In genomic region chr3:71721721-71722157, GRCh38 we compare ENCODE assay signal across 17 cellular contexts. TPM values are rescaled to one million over a fixed set of nuclear protein-coding genes. Genes with fewer than 3 reads are reported as not detected.
DNase-seq lines count a peak whose midpoint lies in the region; ATAC-seq and TF ChIP-seq lines count a peak whose summit lies in the region.
"Had no signal": no experiment of that assay in that cellular context is flagged by ENCODE, and none has a peak within 500 bp of the region (broad histone marks: within the 10 kb centered on the region; RNA-seq: fewer than 3 reads in every experiment).

No MANE protein-coding gene starts in this region.

- H3K27ac Mint-ChIP-seq in CD8-positive, alpha-beta memory T cell = peak overlapping the region; percentile 87 to 99 (median 94)
- peak overlapping the region; percentile 92 for H3K27ac Mint-ChIP-seq in T-helper 1 cell treated with Interleukin-12 subunit alpha and Interleukin-12 subunit beta and Interleukin-4 antibody, amounts not matched to agents 30 μg/mL and 1 μg/mL, for 36 hours
- H3K27ac Mint-ChIP-seq in activated T-helper 17 cell treated with anti-CD3 and anti-CD28 coated beads, Interleukin-2, amount 50 U/mL, for 72 hours = peak overlapping the region; percentile 94
- H3K27ac Mint-ChIP-seq in natural killer cell treated with Interleukin-12 subunit alpha and Interleukin-12 subunit beta and Interleukin-15 and Interleukin-18, amount 100 ng/mL, for 72 hours = peak overlapping the region; percentile 88 to 95
- H3K27ac Mint-ChIP-seq: brain had no signal

- DNase-seq in CD8-positive, alpha-beta memory T cell = peak in 4 of 5 donors; percentile 13 to 61 (median 46)
- no peak for DNase-seq in natural killer cell treated with Interleukin-12 subunit alpha and Interleukin-12 subunit beta and Interleukin-15 and Interleukin-18, amount 100 ng/mL, for 72 hours (ENCODE audit: low spot score)
- DNase-seq in SKM-1 (lab: John Stamatoyannopoulos, UW; ENCODE audit: unreplicated experiment) = no peak
- no peak for DNase-seq in 8988T
- DNase-seq in psoas muscle = no peak
- DNase-seq in ecto neural progenitor cell (ENCODE audit: low spot score) = no peak
- DNase-seq: IMR-90, kidney glomerular epithelial cell, NCI-H1417, NCI-H226, SJCRH30 had no signal

- H3K27me3 Mint-ChIP-seq in CD8-positive, alpha-beta memory T cell = peaks cover 0 to 1% of the 10 kb centered on the region in 2 donors
- no peaks in the 10 kb centered on the region for H3K27me3 Mint-ChIP-seq in T-helper 1 cell treated with Interleukin-12 subunit alpha and Interleukin-12 subunit beta and Interleukin-4 antibody, amounts not matched to agents 30 μg/mL and 1 μg/mL, for 36 hours (ENCODE audit: low read depth)
- H3K27me3 Mint-ChIP-seq in activated T-helper 17 cell treated with anti-CD3 and anti-CD28 coated beads, Interleukin-2, amount 50 U/mL, for 72 hours = no peaks in the 10 kb centered on the region
- no peaks in the 10 kb centered on the region for H3K27me3 Mint-ChIP-seq in natural killer cell treated with Interleukin-12 subunit alpha and Interleukin-12 subunit beta and Interleukin-15 and Interleukin-18, amount 100 ng/mL, for 72 hours

- POLR2A ChIA-PET in CD8-positive, alpha-beta memory T cell (lab: Charles Lee) = interaction anchor here (0.5 kb wide), 1 partner anchor 179 kb away, joined by 3 read pairs; no protein-coding TSS in a partner anchor

- no peaks in the 10 kb centered on the region for H3K9me3 ChIP-seq in CD8-positive, alpha-beta memory T cell (ENCODE audit: low read length)
- H3K9me3 ChIP-seq in psoas muscle = no peaks in the 10 kb centered on the region
- H3K9me3 ChIP-seq: BLaER1 treated with 17β-estradiol and CSF1 and Interleukin-3, amounts not matched to agents 10 nM and 100 nM; SJCRH30 had no signal

- peaks cover 79 to 89% (median 86%) of the 10 kb centered on the region in 3 donors for H3K4me1 Mint-ChIP-seq in CD8-positive, alpha-beta memory T cell
- H3K4me1 Mint-ChIP-seq in T-helper 1 cell treated with Interleukin-12 subunit alpha and Interleukin-12 subunit beta and Interleukin-4 antibody, amounts not matched to agents 30 μg/mL and 1 μg/mL, for 36 hours (ENCODE audit: low read depth) = peaks cover 65% of the 10 kb centered on the region
- H3K4me1 Mint-ChIP-seq in activated T-helper 17 cell treated with anti-CD3 and anti-CD28 coated beads, Interleukin-2, amount 50 U/mL, for 72 hours = peaks cover 70% of the 10 kb centered on the region
- peaks cover 70 to 81% of the 10 kb centered on the region in 2 donors for H3K4me1 Mint-ChIP-seq in natural killer cell treated with Interleukin-12 subunit alpha and Interleukin-12 subunit beta and Interleukin-15 and Interleukin-18, amount 100 ng/mL, for 72 hours (ENCODE audit: low read depth in 2 of 2)

- intact Hi-C loops in psoas muscle (cut with DNase I) = loop anchor here (10.0 kb wide), 2 partner anchors 1103 to 1363 kb away; no protein-coding TSS in a partner anchor

- peak overlapping the region; percentile 55 for H3K4me3 ChIP-seq in CD8-positive, alpha-beta memory T cell (ENCODE audit: low read length)
- H3K4me3 ChIP-seq in psoas muscle = no peak overlapping the region
- H3K4me3 ChIP-seq: BLaER1 treated with 17β-estradiol and CSF1 and Interleukin-3, amounts not matched to agents 10 nM and 100 nM; hepatocyte; SJCRH30; smooth muscle cell had no signal

- H3K9me3 Mint-ChIP-seq in CD8-positive, alpha-beta memory T cell = no peaks in the 10 kb centered on the region
- H3K9me3 Mint-ChIP-seq in T-helper 1 cell treated with Interleukin-12 subunit alpha and Interleukin-12 subunit beta and Interleukin-4 antibody, amounts not matched to agents 30 μg/mL and 1 μg/mL, for 36 hours = no peaks in the 10 kb centered on the region
- no peaks in the 10 kb centered on the region for H3K9me3 Mint-ChIP-seq in activated T-helper 17 cell treated with anti-CD3 and anti-CD28 coated beads, Interleukin-2, amount 50 U/mL, for 72 hours
- H3K9me3 Mint-ChIP-seq in natural killer cell treated with Interleukin-12 subunit alpha and Interleukin-12 subunit beta and Interleukin-15 and Interleukin-18, amount 100 ng/mL, for 72 hours = no peaks in the 10 kb centered on the region
- H3K9me3 Mint-ChIP-seq: brain had no signal

- H3K4me1 ChIP-seq in CD8-positive, alpha-beta memory T cell (ENCODE audit: insufficient read depth, low read length) = peaks cover 81% of the 10 kb centered on the region
- peaks cover 15% of the 10 kb centered on the region for H3K4me1 ChIP-seq in psoas muscle
- H3K4me1 ChIP-seq: SJCRH30 had no signal

- H3K36me3 Mint-ChIP-seq in CD8-positive, alpha-beta memory T cell = peaks cover 0 to 32% (median 12%) of the 10 kb centered on the region in 3 donors
- peaks cover 32% of the 10 kb centered on the region for H3K36me3 Mint-ChIP-seq in T-helper 1 cell treated with Interleukin-12 subunit alpha and Interleukin-12 subunit beta and Interleukin-4 antibody, amounts not matched to agents 30 μg/mL and 1 μg/mL, for 36 hours (ENCODE audit: low read depth)
- H3K36me3 Mint-ChIP-seq in activated T-helper 17 cell treated with anti-CD3 and anti-CD28 coated beads, Interleukin-2, amount 50 U/mL, for 72 hours (ENCODE audit: low read depth) = peaks cover 9% of the 10 kb centered on the region
- H3K36me3 Mint-ChIP-seq in natural killer cell treated with Interleukin-12 subunit alpha and Interleukin-12 subunit beta and Interleukin-15 and Interleukin-18, amount 100 ng/mL, for 72 hours = peaks cover 9% of the 10 kb centered on the region

- peak overlapping the region; percentile 79 to 98 (median 90) for H3K4me3 Mint-ChIP-seq in CD8-positive, alpha-beta memory T cell
- H3K4me3 Mint-ChIP-seq in T-helper 1 cell treated with Interleukin-12 subunit alpha and Interleukin-12 subunit beta and Interleukin-4 antibody, amounts not matched to agents 30 μg/mL and 1 μg/mL, for 36 hours = peak overlapping the region; percentile 71
- H3K4me3 Mint-ChIP-seq in activated T-helper 17 cell treated with anti-CD3 and anti-CD28 coated beads, Interleukin-2, amount 50 U/mL, for 72 hours = peak overlapping the region; percentile 87
- H3K4me3 Mint-ChIP-seq in natural killer cell treated with Interleukin-12 subunit alpha and Interleukin-12 subunit beta and Interleukin-15 and Interleukin-18, amount 100 ng/mL, for 72 hours = peak overlapping the region; percentile 78

- no peak for TF ChIP-seq CTCF in psoas muscle (IDR thresholded peaks at IDR 0.05)

- H3K36me3 ChIP-seq in CD8-positive, alpha-beta memory T cell (ENCODE audit: insufficient read depth, low read length) = no peaks in the 10 kb centered on the region
- H3K36me3 ChIP-seq in psoas muscle (ENCODE audit: insufficient read depth in 1 of 2, low read depth in 1 of 2) = no peaks in the 10 kb centered on the region
- H3K36me3 ChIP-seq: BLaER1 treated with 17β-estradiol and CSF1 and Interleukin-3, amounts not matched to agents 10 nM and 100 nM; SJCRH30 had no signal

- no peaks in the 10 kb centered on the region for H3K27me3 ChIP-seq in CD8-positive, alpha-beta memory T cell (ENCODE audit: insufficient read depth, low read length, poor library complexity, severe bottlenecking)
- H3K27me3 ChIP-seq in psoas muscle (ENCODE audit: insufficient read depth in 3 of 3, low read length in 2 of 3) = no peaks in the 10 kb centered on the region
- H3K27me3 ChIP-seq: SJCRH30 had no signal

- CTCF ChIA-PET in CD8-positive, alpha-beta memory T cell (lab: Charles Lee) = interaction anchor here (2.2 to 2.8 kb wide), 2 partner anchors 8 to 137 kb away, joined by 5 to 18 read pairs; no protein-coding TSS in a partner anchor

- peak; percentile 16 for ATAC-seq in activated T-helper 17 cell treated with anti-CD3 and anti-CD28 coated beads, Interleukin-2, amount 50 U/mL, for 72 hours (replicated peaks)
- ATAC-seq in natural killer cell treated with Interleukin-12 subunit alpha and Interleukin-12 subunit beta and Interleukin-15 and Interleukin-18, amount 100 ng/mL, for 72 hours = peak; percentile 48 to 61
- ATAC-seq in psoas muscle = no peak

- WGBS in psoas muscle, 3 donors = 83 to 87% (median 86%) methylated on average over 6 of the region's 6 CpGs

- peak overlapping the region; percentile 48 for H3K27ac ChIP-seq in CD8-positive, alpha-beta memory T cell (ENCODE audit: low read depth, low read length)
- H3K27ac ChIP-seq in psoas muscle = no peak overlapping the region
- H3K27ac ChIP-seq: BLaER1 treated with 17β-estradiol and CSF1 and Interleukin-3, amounts not matched to agents 10 nM and 100 nM; hepatocyte; SJCRH30 had no signal

RNA-seq across cellular contexts. Expression of gene EIF4E3, which starts 3.5 kb away (rescaled TPM):
- total RNA-seq in CD8-positive, alpha-beta memory T cell = 10 to 100 TPM; 22.2 to 24.1 TPM
- 50.5 TPM for polyA plus RNA-seq in CD8-positive, alpha-beta memory T cell
- 10 to 100 TPM; 25.3 to 27.4 TPM for total RNA-seq in activated T-helper 17 cell treated with anti-CD3 and anti-CD28 coated beads, Interleukin-2, amount 50 U/mL, for 72 hours
- 10 to 100 TPM; 20.4 to 24.0 TPM for total RNA-seq in natural killer cell treated with Interleukin-12 subunit alpha and Interleukin-12 subunit beta and Interleukin-15 and Interleukin-18, amount 100 ng/mL, for 72 hours
- total RNA-seq in psoas muscle = 10 to 100 TPM; 38.5 to 57.3 (median 49.8) TPM
- 10 to 100 TPM; 10.3 to 60.1 (median 25.1) TPM for polyA plus RNA-seq in psoas muscle

RNA-seq across cellular contexts. Expression of gene GPR27, which starts 31.9 kb away (rescaled TPM):
- total RNA-seq in CD8-positive, alpha-beta memory T cell = 1 to 10 TPM; 2.3 to 2.6 TPM
- polyA plus RNA-seq in CD8-positive, alpha-beta memory T cell = 1.8 TPM
- total RNA-seq in activated T-helper 17 cell treated with anti-CD3 and anti-CD28 coated beads, Interleukin-2, amount 50 U/mL, for 72 hours = 1 to 10 TPM in 1 of 2 donors, under 1 TPM in 1; 0.32 to 2.5 TPM
- 1 to 10 TPM in 1 of 2 donors, not detected in 1; 4.5 TPM for total RNA-seq in natural killer cell treated with Interleukin-12 subunit alpha and Interleukin-12 subunit beta and Interleukin-15 and Interleukin-18, amount 100 ng/mL, for 72 hours
- total RNA-seq in psoas muscle = 1 to 10 TPM in 2 of 4 donors, under 1 TPM in 2; 0.93 to 1.2 (median 1.0) TPM
- polyA plus RNA-seq in psoas muscle = under 1 TPM; 0.03 to 0.21 (median 0.10) TPM
- total RNA-seq: IMR-90, SJCRH30 had no signal
- polyA plus RNA-seq: IMR-90 had no signal

Comparison
In these comparisons a context has a peak if more than half of its experiments do, and no peak if none do; other contexts are left out.
1. DNase-seq: peak in CD8-positive, alpha-beta memory T cell (4 of 5); none in natural killer cell treated with Interleukin-12 subunit alpha and Interleukin-12 subunit beta and Interleukin-15 and Interleukin-18, amount 100 ng/mL, for 72 hours (single experiment), SKM-1 (single experiment), 8988T (single experiment), psoas muscle (0 of 2) and ecto neural progenitor cell (single experiment).
2. ATAC-seq: peak in activated T-helper 17 cell treated with anti-CD3 and anti-CD28 coated beads, Interleukin-2, amount 50 U/mL, for 72 hours (single experiment) and natural killer cell treated with Interleukin-12 subunit alpha and Interleukin-12 subunit beta and Interleukin-15 and Interleukin-18, amount 100 ng/mL, for 72 hours (2 of 2); none in psoas muscle (0 of 4).
3. Peak in every context shown above with its lines, with median percentiles within 50 percentile points of each other: H3K27ac Mint-ChIP-seq and H3K4me3 Mint-ChIP-seq.